8 cellular contexts compared by ENCODE assay signal in genomic region chr18:74806700-74807416, GRCh38.
A peak's percentile ranks its signal among the peaks of the same experiment; 100 is the strongest.
DNase-seq lines count a peak whose midpoint lies in the region; ATAC-seq and TF ChIP-seq lines count a peak whose summit lies in the region.

No MANE protein-coding gene starts in this region.

- peak overlapping the region; percentile 82 for H3K27ac ChIP-seq in ACC112 (ENCODE audit: low read depth, low read length)

- no peak overlapping the region for H3K4me3 Mint-ChIP-seq in WTC11

- H3K27me3 ChIP-seq in ACC112 (ENCODE audit: insufficient read depth, low read length), result no peaks in the 10 kb centered on the region

- peak overlapping the region; percentile 56 for H3K4me3 ChIP-seq in ACC112 (ENCODE audit: low read depth, low read length)
- H3K4me3 ChIP-seq in foreskin fibroblast (ENCODE audit: low read depth in 1 of 2, low read length in 2 of 2), result no peak overlapping the region

- H3K4me1 Mint-ChIP-seq in WTC11, result peaks cover 42% of the 10 kb centered on the region

- H3K9me3 Mint-ChIP-seq in WTC11, result no peaks in the 10 kb centered on the region

- H3K27ac Mint-ChIP-seq in WTC11, result no peak overlapping the region

- no peaks in the 10 kb centered on the region for H3K36me3 ChIP-seq in ACC112 (ENCODE audit: insufficient read depth, low read length)

- H3K4me1 ChIP-seq in ACC112 (ENCODE audit: control insufficient read depth, insufficient read depth, low read length, unreplicated experiment), result peaks cover 33% of the 10 kb centered on the region

- TF ChIP-seq CTCF in foreskin fibroblast (IDR thresholded peaks at IDR 0.05; ENCODE audit: low read depth, low read length), result no peak
- TF ChIP-seq CTCF in WTC11 (IDR thresholded peaks at IDR 0.05), result no peak

- CTCF ChIA-PET in WTC11 (lab: Charles Lee), result interaction anchor here (0.7 kb wide), 1 partner anchor 13 kb away, joined by 4 read pairs; no protein-coding TSS in a partner anchor

- no peaks in the 10 kb centered on the region for H3K36me3 Mint-ChIP-seq in WTC11

- no peak overlapping the region for H2AFZ ChIP-seq in ACC112 (ENCODE audit: low read length, unreplicated experiment)

- no peaks in the 10 kb centered on the region for H3K79me2 ChIP-seq in ACC112 (ENCODE audit: control insufficient read depth, insufficient read depth, low read length, unreplicated experiment)

- DNase-seq in NOMO-1 (lab: John Stamatoyannopoulos, UW; ENCODE audit: unreplicated experiment in 2 of 2) (peak; percentile 53 to 79), foreskin fibroblast (peak; percentile 78 to 86), DMS114 treated with DMSO at 0.1 percent for 48 hours (lab: John Stamatoyannopoulos, UW; ENCODE audit: unreplicated experiment) (no peak), pons (ENCODE audit: low spot score) (no peak), WTC11 (ENCODE audit: low spot score) (no peak)

- peak; percentile 96 for ATAC-seq in GM18858 (IDR thresholded peaks at IDR 0.05; ENCODE audit: unreplicated experiment)
- peak; percentile 99 for ATAC-seq in HG02943 (IDR thresholded peaks at IDR 0.05; ENCODE audit: low read depth, unreplicated experiment)
- no peak for ATAC-seq in WTC11

- no peaks in the 10 kb centered on the region for H3K27me3 Mint-ChIP-seq in WTC11 (ENCODE audit: low read depth)

- POLR2A ChIA-PET in WTC11 (lab: Charles Lee), result interaction anchor here (0.6 kb wide), 1 partner anchor 108 kb away, joined by 3 read pairs; no protein-coding TSS in a partner anchor

TF ChIP-seq in WTC11, 78 proteins besides CTCF, POLR2A, EP300 and RAD21:
- no peak for TF ChIP-seq TEAD1 (CRISPR knock-in tag; IDR thresholded peaks at IDR 0.05)
- TF ChIP-seq, protein P1, sequence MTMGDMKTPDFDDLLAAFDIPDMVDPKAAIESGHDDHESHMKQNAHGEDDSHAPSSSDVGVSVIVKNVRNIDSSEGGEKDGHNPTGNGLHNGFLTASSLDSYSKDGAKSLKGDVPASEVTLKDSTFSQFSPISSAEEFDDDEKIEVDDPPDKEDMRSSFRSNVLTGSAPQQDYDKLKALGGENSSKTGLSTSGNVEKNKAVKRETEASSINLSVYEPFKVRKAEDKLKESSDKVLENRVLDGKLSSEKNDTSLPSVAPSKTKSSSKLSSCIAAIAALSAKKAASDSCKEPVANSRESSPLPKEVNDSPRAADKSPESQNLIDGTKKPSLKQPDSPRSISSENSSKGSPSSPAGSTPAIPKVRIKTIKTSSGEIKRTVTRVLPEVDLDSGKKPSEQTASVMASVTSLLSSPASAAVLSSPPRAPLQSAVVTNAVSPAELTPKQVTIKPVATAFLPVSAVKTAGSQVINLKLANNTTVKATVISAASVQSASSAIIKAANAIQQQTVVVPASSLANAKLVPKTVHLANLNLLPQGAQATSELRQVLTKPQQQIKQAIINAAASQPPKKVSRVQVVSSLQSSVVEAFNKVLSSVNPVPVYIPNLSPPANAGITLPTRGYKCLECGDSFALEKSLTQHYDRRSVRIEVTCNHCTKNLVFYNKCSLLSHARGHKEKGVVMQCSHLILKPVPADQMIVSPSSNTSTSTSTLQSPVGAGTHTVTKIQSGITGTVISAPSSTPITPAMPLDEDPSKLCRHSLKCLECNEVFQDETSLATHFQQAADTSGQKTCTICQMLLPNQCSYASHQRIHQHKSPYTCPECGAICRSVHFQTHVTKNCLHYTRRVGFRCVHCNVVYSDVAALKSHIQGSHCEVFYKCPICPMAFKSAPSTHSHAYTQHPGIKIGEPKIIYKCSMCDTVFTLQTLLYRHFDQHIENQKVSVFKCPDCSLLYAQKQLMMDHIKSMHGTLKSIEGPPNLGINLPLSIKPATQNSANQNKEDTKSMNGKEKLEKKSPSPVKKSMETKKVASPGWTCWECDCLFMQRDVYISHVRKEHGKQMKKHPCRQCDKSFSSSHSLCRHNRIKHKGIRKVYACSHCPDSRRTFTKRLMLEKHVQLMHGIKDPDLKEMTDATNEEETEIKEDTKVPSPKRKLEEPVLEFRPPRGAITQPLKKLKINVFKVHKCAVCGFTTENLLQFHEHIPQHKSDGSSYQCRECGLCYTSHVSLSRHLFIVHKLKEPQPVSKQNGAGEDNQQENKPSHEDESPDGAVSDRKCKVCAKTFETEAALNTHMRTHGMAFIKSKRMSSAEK (CRISPR knock-in tag; IDR thresholded peaks at IDR 0.05; ENCODE audit: borderline replicate concordance), result no peak
- no peak for TF ChIP-seq ESRRA (CRISPR knock-in tag; IDR thresholded peaks at IDR 0.05; ENCODE audit: borderline replicate concordance)
- TF ChIP-seq, protein P2, sequence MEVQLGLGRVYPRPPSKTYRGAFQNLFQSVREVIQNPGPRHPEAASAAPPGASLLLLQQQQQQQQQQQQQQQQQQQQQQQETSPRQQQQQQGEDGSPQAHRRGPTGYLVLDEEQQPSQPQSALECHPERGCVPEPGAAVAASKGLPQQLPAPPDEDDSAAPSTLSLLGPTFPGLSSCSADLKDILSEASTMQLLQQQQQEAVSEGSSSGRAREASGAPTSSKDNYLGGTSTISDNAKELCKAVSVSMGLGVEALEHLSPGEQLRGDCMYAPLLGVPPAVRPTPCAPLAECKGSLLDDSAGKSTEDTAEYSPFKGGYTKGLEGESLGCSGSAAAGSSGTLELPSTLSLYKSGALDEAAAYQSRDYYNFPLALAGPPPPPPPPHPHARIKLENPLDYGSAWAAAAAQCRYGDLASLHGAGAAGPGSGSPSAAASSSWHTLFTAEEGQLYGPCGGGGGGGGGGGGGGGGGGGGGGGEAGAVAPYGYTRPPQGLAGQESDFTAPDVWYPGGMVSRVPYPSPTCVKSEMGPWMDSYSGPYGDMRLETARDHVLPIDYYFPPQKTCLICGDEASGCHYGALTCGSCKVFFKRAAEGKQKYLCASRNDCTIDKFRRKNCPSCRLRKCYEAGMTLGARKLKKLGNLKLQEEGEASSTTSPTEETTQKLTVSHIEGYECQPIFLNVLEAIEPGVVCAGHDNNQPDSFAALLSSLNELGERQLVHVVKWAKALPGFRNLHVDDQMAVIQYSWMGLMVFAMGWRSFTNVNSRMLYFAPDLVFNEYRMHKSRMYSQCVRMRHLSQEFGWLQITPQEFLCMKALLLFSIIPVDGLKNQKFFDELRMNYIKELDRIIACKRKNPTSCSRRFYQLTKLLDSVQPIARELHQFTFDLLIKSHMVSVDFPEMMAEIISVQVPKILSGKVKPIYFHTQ (CRISPR knock-in tag; IDR thresholded peaks at IDR 0.05), result no peak
- TF ChIP-seq RORB (CRISPR knock-in tag; IDR thresholded peaks at IDR 0.05), result no peak
- TF ChIP-seq, protein P3, sequence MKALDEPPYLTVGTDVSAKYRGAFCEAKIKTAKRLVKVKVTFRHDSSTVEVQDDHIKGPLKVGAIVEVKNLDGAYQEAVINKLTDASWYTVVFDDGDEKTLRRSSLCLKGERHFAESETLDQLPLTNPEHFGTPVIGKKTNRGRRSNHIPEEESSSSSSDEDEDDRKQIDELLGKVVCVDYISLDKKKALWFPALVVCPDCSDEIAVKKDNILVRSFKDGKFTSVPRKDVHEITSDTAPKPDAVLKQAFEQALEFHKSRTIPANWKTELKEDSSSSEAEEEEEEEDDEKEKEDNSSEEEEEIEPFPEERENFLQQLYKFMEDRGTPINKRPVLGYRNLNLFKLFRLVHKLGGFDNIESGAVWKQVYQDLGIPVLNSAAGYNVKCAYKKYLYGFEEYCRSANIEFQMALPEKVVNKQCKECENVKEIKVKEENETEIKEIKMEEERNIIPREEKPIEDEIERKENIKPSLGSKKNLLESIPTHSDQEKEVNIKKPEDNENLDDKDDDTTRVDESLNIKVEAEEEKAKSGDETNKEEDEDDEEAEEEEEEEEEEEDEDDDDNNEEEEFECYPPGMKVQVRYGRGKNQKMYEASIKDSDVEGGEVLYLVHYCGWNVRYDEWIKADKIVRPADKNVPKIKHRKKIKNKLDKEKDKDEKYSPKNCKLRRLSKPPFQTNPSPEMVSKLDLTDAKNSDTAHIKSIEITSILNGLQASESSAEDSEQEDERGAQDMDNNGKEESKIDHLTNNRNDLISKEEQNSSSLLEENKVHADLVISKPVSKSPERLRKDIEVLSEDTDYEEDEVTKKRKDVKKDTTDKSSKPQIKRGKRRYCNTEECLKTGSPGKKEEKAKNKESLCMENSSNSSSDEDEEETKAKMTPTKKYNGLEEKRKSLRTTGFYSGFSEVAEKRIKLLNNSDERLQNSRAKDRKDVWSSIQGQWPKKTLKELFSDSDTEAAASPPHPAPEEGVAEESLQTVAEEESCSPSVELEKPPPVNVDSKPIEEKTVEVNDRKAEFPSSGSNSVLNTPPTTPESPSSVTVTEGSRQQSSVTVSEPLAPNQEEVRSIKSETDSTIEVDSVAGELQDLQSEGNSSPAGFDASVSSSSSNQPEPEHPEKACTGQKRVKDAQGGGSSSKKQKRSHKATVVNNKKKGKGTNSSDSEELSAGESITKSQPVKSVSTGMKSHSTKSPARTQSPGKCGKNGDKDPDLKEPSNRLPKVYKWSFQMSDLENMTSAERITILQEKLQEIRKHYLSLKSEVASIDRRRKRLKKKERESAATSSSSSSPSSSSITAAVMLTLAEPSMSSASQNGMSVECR (CRISPR knock-in tag; IDR thresholded peaks at IDR 0.05; ENCODE audit: borderline replicate concordance), result no peak
- TF ChIP-seq ZNF671 (CRISPR knock-in tag; IDR thresholded peaks at IDR 0.05), result no peak
- no peak for TF ChIP-seq ZNF232 (CRISPR knock-in tag; IDR thresholded peaks at IDR 0.05)
- TF ChIP-seq, protein P4, sequence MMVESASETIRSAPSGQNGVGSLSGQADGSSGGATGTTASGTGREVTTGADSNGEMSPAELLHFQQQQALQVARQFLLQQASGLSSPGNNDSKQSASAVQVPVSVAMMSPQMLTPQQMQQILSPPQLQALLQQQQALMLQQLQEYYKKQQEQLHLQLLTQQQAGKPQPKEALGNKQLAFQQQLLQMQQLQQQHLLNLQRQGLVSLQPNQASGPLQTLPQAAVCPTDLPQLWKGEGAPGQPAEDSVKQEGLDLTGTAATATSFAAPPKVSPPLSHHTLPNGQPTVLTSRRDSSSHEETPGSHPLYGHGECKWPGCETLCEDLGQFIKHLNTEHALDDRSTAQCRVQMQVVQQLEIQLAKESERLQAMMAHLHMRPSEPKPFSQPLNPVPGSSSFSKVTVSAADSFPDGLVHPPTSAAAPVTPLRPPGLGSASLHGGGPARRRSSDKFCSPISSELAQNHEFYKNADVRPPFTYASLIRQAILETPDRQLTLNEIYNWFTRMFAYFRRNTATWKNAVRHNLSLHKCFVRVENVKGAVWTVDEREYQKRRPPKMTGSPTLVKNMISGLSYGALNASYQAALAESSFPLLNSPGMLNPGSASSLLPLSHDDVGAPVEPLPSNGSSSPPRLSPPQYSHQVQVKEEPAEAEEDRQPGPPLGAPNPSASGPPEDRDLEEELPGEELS (CRISPR knock-in tag; IDR thresholded peaks at IDR 0.05), result no peak

Comparison
In these comparisons a context has a peak if more than half of its experiments do, and no peak if none do; other contexts are left out.
1. DNase-seq: peak in NOMO-1 (2 of 2) and foreskin fibroblast (2 of 2); none in DMS114 treated with DMSO at 0.1 percent for 48 hours (single experiment), pons (single experiment) and WTC11 (single experiment).